10 cellular contexts compared by ENCODE assay signal in the genomic region with DNA sequence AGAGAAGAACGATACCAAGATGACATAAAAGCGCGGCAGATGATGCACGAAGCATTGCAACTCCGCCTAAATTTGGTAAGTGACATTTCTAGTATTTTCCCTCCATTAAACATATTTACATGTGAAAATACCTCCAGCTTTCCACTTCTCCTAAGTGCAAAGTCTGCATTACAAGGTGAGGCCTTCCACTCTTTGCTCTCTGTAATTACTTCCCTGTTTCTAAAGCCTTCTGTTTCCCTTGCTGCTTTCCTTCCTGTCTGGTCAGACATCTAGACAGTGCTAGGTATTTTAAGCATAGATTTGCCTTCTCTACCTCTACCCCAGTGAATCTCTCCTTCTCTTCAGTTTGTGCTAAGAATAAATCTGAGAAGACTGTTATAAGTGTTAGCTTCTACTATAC. TPM values are rescaled to one million over a fixed set of nuclear protein-coding genes. Genes with fewer than 3 reads are reported as not detected.
A peak's percentile ranks its signal among the peaks of the same experiment; 100 is the strongest.
DNase-seq lines count a peak whose midpoint lies in the region; ATAC-seq and TF ChIP-seq lines count a peak whose summit lies in the region.
"Had no signal": no experiment of that assay in that cellular context is flagged by ENCODE, and none has a peak within 500 bp of the region (broad histone marks: within the 10 kb centered on the region; RNA-seq: fewer than 3 reads in every experiment).

No MANE protein-coding gene starts in this region.

- H3K9me2 ChIP-seq in SU-DHL-6 (replicated peaks; ENCODE audit: insufficient read depth, low read length) = no peaks in the 10 kb centered on the region

- peak overlapping the region; percentile 95 for H3K27ac ChIP-seq in SU-DHL-6 (ENCODE audit: low read depth, low read length)
- H3K27ac ChIP-seq in substantia nigra (ENCODE audit: low read depth, low read length, poor library complexity, severe bottlenecking) = peak overlapping the region; percentile 28
- H3K27ac ChIP-seq in thyroid gland = no peak overlapping the region
- no peak overlapping the region for H3K27ac ChIP-seq in brain microvascular endothelial cell
- H3K27ac ChIP-seq: SK-N-MC had no signal

- H3K36me3 ChIP-seq in SU-DHL-6 (ENCODE audit: low read length) = peaks cover 3% of the 10 kb centered on the region; the same call in 1 of the 2 replicates
- H3K36me3 ChIP-seq in thyroid gland = no peaks in the 10 kb centered on the region
- H3K36me3 ChIP-seq in brain microvascular endothelial cell (replicated peaks) = no peaks in the 10 kb centered on the region

- DNase-seq in substantia nigra (lab: John Stamatoyannopoulos, UW) = no peak
- no peak for DNase-seq in thyroid gland
- DNase-seq in brain microvascular endothelial cell = no peak
- DNase-seq: DMS79 treated with DMSO at 0.1 percent for 48 hours had no signal

- peaks cover 68% of the 10 kb centered on the region for H3F3A ChIP-seq in SU-DHL-6 (ENCODE audit: insufficient read depth)

- ATAC-seq in GM19351 (IDR thresholded peaks at IDR 0.05; ENCODE audit: unreplicated experiment) = peak; percentile 35
- peak; percentile 34 for ATAC-seq in HG02884 (IDR thresholded peaks at IDR 0.05; ENCODE audit: unreplicated experiment)
- ATAC-seq in GM18511 (IDR thresholded peaks at IDR 0.05; ENCODE audit: unreplicated experiment) = no peak

- TF ChIP-seq CTCF in SU-DHL-6 (IDR thresholded peaks at IDR 0.05; ENCODE audit: insufficient read depth, low read length, poor library complexity, severe bottlenecking) (no peak), thyroid gland (IDR thresholded peaks at IDR 0.05) (no peak), brain microvascular endothelial cell (IDR thresholded peaks at IDR 0.05; ENCODE audit: low read depth, low read length, missing control alignments) (no peak)

- in situ Hi-C loops in brain microvascular endothelial cell (cut with HindIII; ENCODE audit: low pct_ligation_motif_present, low sequenced_read_pairs) = no loop called here

- H3K4me1 ChIP-seq in thyroid gland = no peaks in the 10 kb centered on the region

- peak overlapping the region; percentile 49 for H3K9ac ChIP-seq in SU-DHL-6 (ENCODE audit: low read length)

- peak overlapping the region; percentile 86 for H3K4me2 ChIP-seq in SU-DHL-6 (ENCODE audit: low read depth, low read length, poor library complexity, severe bottlenecking)

- 94 to 95% methylated on average over 5 of the region's 5 CpGs for WGBS in thyroid gland, 2 donors

- H3K27me3 ChIP-seq in SU-DHL-6 (ENCODE audit: low read length) (no peaks in the 10 kb centered on the region), thyroid gland (no peaks in the 10 kb centered on the region), brain microvascular endothelial cell (replicated peaks) (no peaks in the 10 kb centered on the region)

- no peaks in the 10 kb centered on the region for H4K20me1 ChIP-seq in SU-DHL-6 (ENCODE audit: low read depth, low read length)

- H3K4me3 ChIP-seq in SU-DHL-6 (ENCODE audit: insufficient read depth, low read length, poor library complexity, severe bottlenecking) (peak overlapping the region; percentile 2), thyroid gland (replicated peaks in 1 of 3) (no peak overlapping the region), brain microvascular endothelial cell (ENCODE audit: low read depth, low read length) (no peak overlapping the region)
- H3K4me3 ChIP-seq: SK-N-MC had no signal

- TF ChIP-seq POLR2A in thyroid gland (IDR thresholded peaks at IDR 0.05) = no peak

- H2AFZ ChIP-seq in SU-DHL-6 (ENCODE audit: low read depth, low read length, severe bottlenecking) = no peak overlapping the region

- H3K9me3 ChIP-seq in SU-DHL-6 (ENCODE audit: insufficient read depth, low read length) (no peaks in the 10 kb centered on the region), thyroid gland (no peaks in the 10 kb centered on the region)

- intact Hi-C loops in thyroid gland (cut with DNase I) = no loop called here

- no peaks in the 10 kb centered on the region for H3K79me2 ChIP-seq in SU-DHL-6 (ENCODE audit: insufficient read depth, low read length)

RNA-seq across cellular contexts. Expression of gene P2RY12, which starts 1.9 kb away (rescaled TPM):
- 1 to 10 TPM in 2 of 4 donors, under 1 TPM in 2; 0.49 to 1.8 (median 1.1) TPM for total RNA-seq in thyroid gland
- total RNA-seq: pulmonary artery endothelial cell had no signal

RNA-seq across cellular contexts. Expression of gene P2RY13, which starts 53.3 kb away (rescaled TPM):
- total RNA-seq in thyroid gland = 1 to 10 TPM in 2 of 4 donors, under 1 TPM in 2; 0.63 to 1.8 (median 0.89) TPM
- total RNA-seq: pulmonary artery endothelial cell had no signal

Comparison
In these comparisons a context has a peak if more than half of its experiments do, and no peak if none do; other contexts are left out.
1. H3K27ac ChIP-seq: peak in SU-DHL-6 (single experiment) and substantia nigra (single experiment); none in thyroid gland (0 of 3) and brain microvascular endothelial cell (single experiment).